ENCODE assay signal across 35 cellular contexts in genomic region chr17:1888741-1889140, GRCh38.
"Had no signal": no experiment of that assay in that cellular context is flagged by ENCODE, and none has a peak within 500 bp of the region (broad histone marks: within the 10 kb centered on the region; RNA-seq: fewer than 3 reads in every experiment).

No MANE protein-coding gene starts in this region.

- H3K4me1 ChIP-seq: Peyer's patch had no signal

- ATAC-seq: activated CD8-positive, alpha-beta memory T cell treated with anti-CD3 and anti-CD28 coated beads, Interleukin-2, amount 10 ng/mL, durations not matched to agents 7 days and 5 days; activated T-cell treated with anti-CD3 and anti-CD28 coated beads, Interleukin-2, amount 50 U/mL, for 72 hours; activated T-helper 17 cell treated with anti-CD3 and anti-CD28 coated beads, Interleukin-2, amount 50 U/mL, for 72 hours; PC-3 had no signal

- H3K27me3 ChIP-seq: brain microvascular endothelial cell, cardiac muscle cell, Peyer's patch had no signal

- H3K9me3 ChIP-seq: Peyer's patch had no signal

- DNase-seq: activated B cell treated with CpG ODN at 0.5 μM for 24 hours; activated CD4-positive, alpha-beta memory T cell treated with anti-CD3 and anti-CD28 coated beads, Interleukin-2, amount 10 ng/mL, durations not matched to agents 7 days and 5 days; activated CD4-positive, alpha-beta T cell treated with anti-CD3 and anti-CD28 coated beads for 4 hours; activated CD4-positive, CD25-positive, alpha-beta regulatory T cell treated with anti-CD3 and anti-CD28 coated beads, Interleukin-2, amount 50 U/mL, for 72 hours; activated CD8-positive, alpha-beta memory T cell treated with anti-CD3 and anti-CD28 coated beads for 24 hours; activated CD8-positive, alpha-beta memory T cell treated with anti-CD3 and anti-CD28 coated beads, Interleukin-2, amount 10 ng/mL, durations not matched to agents 7 days and 5 days; activated CD8-positive, alpha-beta memory T cell treated with anti-CD3 and anti-CD28 coated beads, Interleukin-2, amount 50 U/mL, for 48 hours; activated effector memory CD4-positive, alpha-beta T cell treated with anti-CD3 and anti-CD28 coated beads, Interleukin-2, amount 50 U/mL, for 16 hours; activated naive CD4-positive, alpha-beta T cell; activated naive CD4-positive, alpha-beta T cell treated with anti-CD3 and anti-CD28 coated beads, Interleukin-2, amount 50 U/mL, for 16 hours; activated naive CD8-positive, alpha-beta T cell treated with anti-CD3 and anti-CD28 coated beads for 36 hours; activated T-cell treated with anti-CD3 and anti-CD28 coated beads, Interleukin-2, amount 50 U/mL, for 72 hours; amniotic stem cell; aorta; brain microvascular endothelial cell; Karpas-422; KBM-7; NCI-H1105; NCI-H1417 treated with DMSO at 0.1 percent for 48 hours; NCI-H1694; NCI-H1930; NCI-H2081 treated with DMSO at 0.1 percent for 48 hours; NCI-H345; NCI-H524 treated with DMSO at 0.1 percent for 48 hours; NK-92 treated with Interleukin-12 subunit alpha and Interleukin-12 subunit beta, amount 100 ng/mL, for 24 hours; PC-3; Peyer's patch; RPMI8226; SW 1271; T-helper 1 cell; T-helper 2 cell; T-helper 9 cell had no signal

- H3K4me3 ChIP-seq: cardiac muscle cell, Peyer's patch had no signal

- H3K27ac ChIP-seq: brain microvascular endothelial cell, cardiac muscle cell, Peyer's patch, VCaP had no signal
